In the genomic region with DNA sequence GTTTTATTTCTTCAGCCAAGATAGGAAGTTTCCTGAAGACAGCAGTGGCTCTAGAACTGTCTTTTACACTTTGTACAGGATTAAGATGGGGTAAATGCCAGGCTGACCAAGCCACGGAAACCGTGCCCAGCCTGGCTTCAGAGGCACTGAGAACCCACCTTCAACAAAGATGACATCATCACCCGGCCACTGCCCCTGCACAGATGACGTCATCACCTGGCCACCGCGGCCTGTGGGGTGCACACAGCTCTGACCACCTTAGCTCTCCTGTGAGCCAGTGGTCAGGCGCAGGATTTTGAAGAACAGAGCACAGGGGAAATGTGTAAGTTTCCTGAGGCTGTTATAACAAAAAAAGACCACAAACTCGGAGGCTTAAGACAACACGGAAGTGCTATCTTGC, we compare ENCODE assay signal across 3 cellular contexts.
TF ChIP-seq lines count a peak whose summit lies in the region.

No MANE protein-coding gene starts in this region.

TF ChIP-seq in A549, 52 proteins besides CTCF, POLR2A, EP300 and RAD21:
- TF ChIP-seq ZNF302 (CRISPR knock-in tag; IDR thresholded peaks at IDR 0.05) (no peak), FOSL2 (IDR thresholded peaks at IDR 0.05) (no peak), FOSL2 (CRISPR knock-in tag; IDR thresholded peaks at IDR 0.05) (peak; percentile 38)

TF ChIP-seq in GM12878, 131 proteins besides CTCF, POLR2A, EP300 and RAD21:
- TF ChIP-seq ATF7 (IDR thresholded peaks at IDR 0.05; ENCODE audit: low read depth) (0 out of 2 replicates have a peak, but pooled peaks have one; percentile 37), JUND (IDR thresholded peaks at IDR 0.05; ENCODE audit: low read depth, low read length) (no peak), RBBP5 (conservative IDR thresholded peaks at IDR 0.05) (no peak), FOXM1 (IDR thresholded peaks at IDR 0.05; ENCODE audit: low read depth, low read length) (no peak)

TF ChIP-seq in endothelial cell of umbilical vein, 7 proteins besides CTCF, POLR2A, EP300 and RAD21:
- TF ChIP-seq EZH2 (IDR thresholded peaks at IDR 0.05; ENCODE audit: borderline replicate concordance, low read depth, low read length, severe bottlenecking): no peak
- no peak for TF ChIP-seq FOS (IDR thresholded peaks at IDR 0.05; ENCODE audit: borderline replicate concordance, insufficient read depth, low read length)
- no peak for TF ChIP-seq GATA2 (IDR thresholded peaks at IDR 0.05; ENCODE audit: insufficient read depth, insufficient read length, low read depth, low read length)
- peak; percentile 22 for TF ChIP-seq JUN (IDR thresholded peaks at IDR 0.05; ENCODE audit: borderline replicate concordance, insufficient read depth, insufficient read length, low read depth)
